ENCODE assay signal across 1 cellular context in the genomic region with DNA sequence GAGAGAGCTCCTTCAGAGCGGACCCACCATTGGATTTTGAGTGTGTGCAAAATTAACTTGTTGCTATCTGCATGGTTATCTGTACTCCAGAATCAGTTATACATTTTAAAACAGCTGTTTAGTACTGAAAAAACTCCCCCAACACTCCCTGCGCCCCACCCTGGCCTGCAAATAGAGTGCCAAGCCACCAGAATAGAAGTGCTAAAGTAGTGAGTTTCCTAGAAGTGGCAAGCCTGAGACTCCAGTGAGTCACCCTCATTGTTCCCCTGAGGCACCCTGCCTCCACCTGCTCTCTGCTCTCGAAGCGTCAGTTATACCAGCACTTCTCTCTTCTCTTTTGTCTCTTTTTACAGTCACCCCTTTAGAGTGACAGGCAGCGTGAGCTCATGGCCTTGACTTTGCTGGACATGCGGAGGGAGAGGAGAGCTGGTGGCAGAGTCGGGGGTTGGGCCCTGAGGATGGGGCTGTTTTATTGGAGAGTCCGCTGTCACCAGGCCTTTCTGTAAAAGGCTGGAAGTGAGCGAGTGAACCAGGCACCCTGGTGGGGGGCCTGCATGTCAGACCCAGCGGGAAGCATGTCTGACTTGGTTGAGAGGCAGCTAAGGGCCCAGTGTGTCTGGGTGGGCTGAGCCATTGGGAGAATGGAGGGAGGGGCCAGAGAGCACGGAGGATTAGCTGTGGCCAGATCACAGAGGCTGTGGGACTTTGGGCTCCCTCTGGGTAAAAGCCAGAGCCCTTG.
TF ChIP-seq lines count a peak whose summit lies in the region.

No MANE protein-coding gene starts in this region.

TF ChIP-seq in HepG2, 621 proteins besides CTCF, POLR2A, EP300 and RAD21 (continued from another document and continues in another):
- TF ChIP-seq, protein P1, sequence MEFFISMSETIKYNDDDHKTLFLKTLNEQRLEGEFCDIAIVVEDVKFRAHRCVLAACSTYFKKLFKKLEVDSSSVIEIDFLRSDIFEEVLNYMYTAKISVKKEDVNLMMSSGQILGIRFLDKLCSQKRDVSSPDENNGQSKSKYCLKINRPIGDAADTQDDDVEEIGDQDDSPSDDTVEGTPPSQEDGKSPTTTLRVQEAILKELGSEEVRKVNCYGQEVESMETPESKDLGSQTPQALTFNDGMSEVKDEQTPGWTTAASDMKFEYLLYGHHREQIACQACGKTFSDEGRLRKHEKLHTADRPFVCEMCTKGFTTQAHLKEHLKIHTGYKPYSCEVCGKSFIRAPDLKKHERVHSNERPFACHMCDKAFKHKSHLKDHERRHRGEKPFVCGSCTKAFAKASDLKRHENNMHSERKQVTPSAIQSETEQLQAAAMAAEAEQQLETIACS (CRISPR knock-in tag; IDR thresholded peaks at IDR 0.05): no peak
- TF ChIP-seq, protein P2, sequence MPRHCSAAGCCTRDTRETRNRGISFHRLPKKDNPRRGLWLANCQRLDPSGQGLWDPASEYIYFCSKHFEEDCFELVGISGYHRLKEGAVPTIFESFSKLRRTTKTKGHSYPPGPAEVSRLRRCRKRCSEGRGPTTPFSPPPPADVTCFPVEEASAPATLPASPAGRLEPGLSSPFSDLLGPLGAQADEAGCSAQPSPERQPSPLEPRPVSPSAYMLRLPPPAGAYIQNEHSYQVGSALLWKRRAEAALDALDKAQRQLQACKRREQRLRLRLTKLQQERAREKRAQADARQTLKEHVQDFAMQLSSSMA (CRISPR knock-in tag; IDR thresholded peaks at IDR 0.05): no peak
- no peak for TF ChIP-seq NAIF1 (CRISPR knock-in tag; IDR thresholded peaks at IDR 0.05; ENCODE audit: borderline replicate concordance)
- TF ChIP-seq ZFP36L2 (CRISPR knock-in tag; IDR thresholded peaks at IDR 0.05): no peak
- TF ChIP-seq, protein P3, sequence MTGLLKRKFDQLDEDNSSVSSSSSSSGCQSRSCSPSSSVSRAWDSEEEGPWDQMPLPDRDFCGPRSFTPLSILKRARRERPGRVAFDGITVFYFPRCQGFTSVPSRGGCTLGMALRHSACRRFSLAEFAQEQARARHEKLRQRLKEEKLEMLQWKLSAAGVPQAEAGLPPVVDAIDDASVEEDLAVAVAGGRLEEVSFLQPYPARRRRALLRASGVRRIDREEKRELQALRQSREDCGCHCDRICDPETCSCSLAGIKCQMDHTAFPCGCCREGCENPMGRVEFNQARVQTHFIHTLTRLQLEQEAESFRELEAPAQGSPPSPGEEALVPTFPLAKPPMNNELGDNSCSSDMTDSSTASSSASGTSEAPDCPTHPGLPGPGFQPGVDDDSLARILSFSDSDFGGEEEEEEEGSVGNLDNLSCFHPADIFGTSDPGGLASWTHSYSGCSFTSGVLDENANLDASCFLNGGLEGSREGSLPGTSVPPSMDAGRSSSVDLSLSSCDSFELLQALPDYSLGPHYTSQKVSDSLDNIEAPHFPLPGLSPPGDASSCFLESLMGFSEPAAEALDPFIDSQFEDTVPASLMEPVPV (CRISPR knock-in tag; IDR thresholded peaks at IDR 0.05): no peak
- no peak for TF ChIP-seq NFE2 (CRISPR knock-in tag; IDR thresholded peaks at IDR 0.05)
- TF ChIP-seq ZNF446 (CRISPR knock-in tag; IDR thresholded peaks at IDR 0.05): no peak
- TF ChIP-seq, protein P4, sequence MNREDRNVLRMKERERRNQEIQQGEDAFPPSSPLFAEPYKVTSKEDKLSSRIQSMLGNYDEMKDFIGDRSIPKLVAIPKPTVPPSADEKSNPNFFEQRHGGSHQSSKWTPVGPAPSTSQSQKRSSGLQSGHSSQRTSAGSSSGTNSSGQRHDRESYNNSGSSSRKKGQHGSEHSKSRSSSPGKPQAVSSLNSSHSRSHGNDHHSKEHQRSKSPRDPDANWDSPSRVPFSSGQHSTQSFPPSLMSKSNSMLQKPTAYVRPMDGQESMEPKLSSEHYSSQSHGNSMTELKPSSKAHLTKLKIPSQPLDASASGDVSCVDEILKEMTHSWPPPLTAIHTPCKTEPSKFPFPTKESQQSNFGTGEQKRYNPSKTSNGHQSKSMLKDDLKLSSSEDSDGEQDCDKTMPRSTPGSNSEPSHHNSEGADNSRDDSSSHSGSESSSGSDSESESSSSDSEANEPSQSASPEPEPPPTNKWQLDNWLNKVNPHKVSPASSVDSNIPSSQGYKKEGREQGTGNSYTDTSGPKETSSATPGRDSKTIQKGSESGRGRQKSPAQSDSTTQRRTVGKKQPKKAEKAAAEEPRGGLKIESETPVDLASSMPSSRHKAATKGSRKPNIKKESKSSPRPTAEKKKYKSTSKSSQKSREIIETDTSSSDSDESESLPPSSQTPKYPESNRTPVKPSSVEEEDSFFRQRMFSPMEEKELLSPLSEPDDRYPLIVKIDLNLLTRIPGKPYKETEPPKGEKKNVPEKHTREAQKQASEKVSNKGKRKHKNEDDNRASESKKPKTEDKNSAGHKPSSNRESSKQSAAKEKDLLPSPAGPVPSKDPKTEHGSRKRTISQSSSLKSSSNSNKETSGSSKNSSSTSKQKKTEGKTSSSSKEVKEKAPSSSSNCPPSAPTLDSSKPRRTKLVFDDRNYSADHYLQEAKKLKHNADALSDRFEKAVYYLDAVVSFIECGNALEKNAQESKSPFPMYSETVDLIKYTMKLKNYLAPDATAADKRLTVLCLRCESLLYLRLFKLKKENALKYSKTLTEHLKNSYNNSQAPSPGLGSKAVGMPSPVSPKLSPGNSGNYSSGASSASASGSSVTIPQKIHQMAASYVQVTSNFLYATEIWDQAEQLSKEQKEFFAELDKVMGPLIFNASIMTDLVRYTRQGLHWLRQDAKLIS (CRISPR knock-in tag; IDR thresholded peaks at IDR 0.05): no peak
- TF ChIP-seq, protein P5, sequence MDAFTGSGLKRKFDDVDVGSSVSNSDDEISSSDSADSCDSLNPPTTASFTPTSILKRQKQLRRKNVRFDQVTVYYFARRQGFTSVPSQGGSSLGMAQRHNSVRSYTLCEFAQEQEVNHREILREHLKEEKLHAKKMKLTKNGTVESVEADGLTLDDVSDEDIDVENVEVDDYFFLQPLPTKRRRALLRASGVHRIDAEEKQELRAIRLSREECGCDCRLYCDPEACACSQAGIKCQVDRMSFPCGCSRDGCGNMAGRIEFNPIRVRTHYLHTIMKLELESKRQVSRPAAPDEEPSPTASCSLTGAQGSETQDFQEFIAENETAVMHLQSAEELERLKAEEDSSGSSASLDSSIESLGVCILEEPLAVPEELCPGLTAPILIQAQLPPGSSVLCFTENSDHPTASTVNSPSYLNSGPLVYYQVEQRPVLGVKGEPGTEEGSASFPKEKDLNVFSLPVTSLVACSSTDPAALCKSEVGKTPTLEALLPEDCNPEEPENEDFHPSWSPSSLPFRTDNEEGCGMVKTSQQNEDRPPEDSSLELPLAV (CRISPR knock-in tag; conservative IDR thresholded peaks at IDR 0.05; ENCODE audit: low read depth): no peak
- no peak for TF ChIP-seq ZNF160 (CRISPR knock-in tag; IDR thresholded peaks at IDR 0.05)
- no peak for TF ChIP-seq CEBPG (CRISPR knock-in tag; IDR thresholded peaks at IDR 0.05)
- no peak for TF ChIP-seq SAFB2 (CRISPR knock-in tag; IDR thresholded peaks at IDR 0.05; ENCODE audit: borderline replicate concordance, low read depth)
- no peak for TF ChIP-seq SRSF1 (optimal IDR thresholded peaks at IDR 0.05; ENCODE audit: low read depth, low read length)
- no peak for TF ChIP-seq ZSCAN31 (CRISPR knock-in tag; IDR thresholded peaks at IDR 0.05; ENCODE audit: low read depth)
- peak; percentile 73 for TF ChIP-seq MXD4 (CRISPR knock-in tag; IDR thresholded peaks at IDR 0.05)
- TF ChIP-seq ZNF724P (CRISPR knock-in tag; IDR thresholded peaks at IDR 0.05; ENCODE audit: borderline replicate concordance): 0 out of 2 replicates have a peak, but pooled peaks have one; percentile 59
- TF ChIP-seq NBN (conservative IDR thresholded peaks at IDR 0.05): no peak
- TF ChIP-seq, protein P6, sequence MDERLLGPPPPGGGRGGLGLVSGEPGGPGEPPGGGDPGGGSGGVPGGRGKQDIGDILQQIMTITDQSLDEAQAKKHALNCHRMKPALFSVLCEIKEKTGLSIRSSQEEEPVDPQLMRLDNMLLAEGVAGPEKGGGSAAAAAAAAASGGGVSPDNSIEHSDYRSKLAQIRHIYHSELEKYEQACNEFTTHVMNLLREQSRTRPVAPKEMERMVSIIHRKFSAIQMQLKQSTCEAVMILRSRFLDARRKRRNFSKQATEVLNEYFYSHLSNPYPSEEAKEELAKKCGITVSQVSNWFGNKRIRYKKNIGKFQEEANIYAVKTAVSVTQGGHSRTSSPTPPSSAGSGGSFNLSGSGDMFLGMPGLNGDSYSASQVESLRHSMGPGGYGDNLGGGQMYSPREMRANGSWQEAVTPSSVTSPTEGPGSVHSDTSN (CRISPR knock-in tag; IDR thresholded peaks at IDR 0.05): peak; percentile 71
- TF ChIP-seq, protein P7, sequence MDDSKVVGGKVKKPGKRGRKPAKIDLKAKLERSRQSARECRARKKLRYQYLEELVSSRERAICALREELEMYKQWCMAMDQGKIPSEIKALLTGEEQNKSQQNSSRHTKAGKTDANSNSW (CRISPR knock-in tag; IDR thresholded peaks at IDR 0.05; ENCODE audit: borderline replicate concordance): no peak
- peak; percentile 26; the same call in 1 of the 2 replicates for TF ChIP-seq RXRB (CRISPR knock-in tag; IDR thresholded peaks at IDR 0.05; ENCODE audit: borderline replicate concordance)
- TF ChIP-seq, protein P8, sequence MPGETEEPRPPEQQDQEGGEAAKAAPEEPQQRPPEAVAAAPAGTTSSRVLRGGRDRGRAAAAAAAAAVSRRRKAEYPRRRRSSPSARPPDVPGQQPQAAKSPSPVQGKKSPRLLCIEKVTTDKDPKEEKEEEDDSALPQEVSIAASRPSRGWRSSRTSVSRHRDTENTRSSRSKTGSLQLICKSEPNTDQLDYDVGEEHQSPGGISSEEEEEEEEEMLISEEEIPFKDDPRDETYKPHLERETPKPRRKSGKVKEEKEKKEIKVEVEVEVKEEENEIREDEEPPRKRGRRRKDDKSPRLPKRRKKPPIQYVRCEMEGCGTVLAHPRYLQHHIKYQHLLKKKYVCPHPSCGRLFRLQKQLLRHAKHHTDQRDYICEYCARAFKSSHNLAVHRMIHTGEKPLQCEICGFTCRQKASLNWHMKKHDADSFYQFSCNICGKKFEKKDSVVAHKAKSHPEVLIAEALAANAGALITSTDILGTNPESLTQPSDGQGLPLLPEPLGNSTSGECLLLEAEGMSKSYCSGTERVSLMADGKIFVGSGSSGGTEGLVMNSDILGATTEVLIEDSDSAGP (CRISPR knock-in tag; IDR thresholded peaks at IDR 0.05; ENCODE audit: borderline replicate concordance): 0 out of 2 replicates have a peak, but pooled peaks have one; percentile 22
- no peak for TF ChIP-seq ZNF766 (CRISPR knock-in tag; IDR thresholded peaks at IDR 0.05; ENCODE audit: borderline replicate concordance)
- TF ChIP-seq, protein P9, sequence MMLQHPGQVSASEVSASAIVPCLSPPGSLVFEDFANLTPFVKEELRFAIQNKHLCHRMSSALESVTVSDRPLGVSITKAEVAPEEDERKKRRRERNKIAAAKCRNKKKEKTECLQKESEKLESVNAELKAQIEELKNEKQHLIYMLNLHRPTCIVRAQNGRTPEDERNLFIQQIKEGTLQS (CRISPR knock-in tag; IDR thresholded peaks at IDR 0.05): peak; percentile 44; the same call in 1 of the 2 replicates
- TF ChIP-seq ZNF773 (CRISPR knock-in tag; IDR thresholded peaks at IDR 0.05; ENCODE audit: borderline replicate concordance): no peak
- no peak for TF ChIP-seq ZNF33A (CRISPR knock-in tag; IDR thresholded peaks at IDR 0.05; ENCODE audit: borderline replicate concordance)
- TF ChIP-seq, protein P10, sequence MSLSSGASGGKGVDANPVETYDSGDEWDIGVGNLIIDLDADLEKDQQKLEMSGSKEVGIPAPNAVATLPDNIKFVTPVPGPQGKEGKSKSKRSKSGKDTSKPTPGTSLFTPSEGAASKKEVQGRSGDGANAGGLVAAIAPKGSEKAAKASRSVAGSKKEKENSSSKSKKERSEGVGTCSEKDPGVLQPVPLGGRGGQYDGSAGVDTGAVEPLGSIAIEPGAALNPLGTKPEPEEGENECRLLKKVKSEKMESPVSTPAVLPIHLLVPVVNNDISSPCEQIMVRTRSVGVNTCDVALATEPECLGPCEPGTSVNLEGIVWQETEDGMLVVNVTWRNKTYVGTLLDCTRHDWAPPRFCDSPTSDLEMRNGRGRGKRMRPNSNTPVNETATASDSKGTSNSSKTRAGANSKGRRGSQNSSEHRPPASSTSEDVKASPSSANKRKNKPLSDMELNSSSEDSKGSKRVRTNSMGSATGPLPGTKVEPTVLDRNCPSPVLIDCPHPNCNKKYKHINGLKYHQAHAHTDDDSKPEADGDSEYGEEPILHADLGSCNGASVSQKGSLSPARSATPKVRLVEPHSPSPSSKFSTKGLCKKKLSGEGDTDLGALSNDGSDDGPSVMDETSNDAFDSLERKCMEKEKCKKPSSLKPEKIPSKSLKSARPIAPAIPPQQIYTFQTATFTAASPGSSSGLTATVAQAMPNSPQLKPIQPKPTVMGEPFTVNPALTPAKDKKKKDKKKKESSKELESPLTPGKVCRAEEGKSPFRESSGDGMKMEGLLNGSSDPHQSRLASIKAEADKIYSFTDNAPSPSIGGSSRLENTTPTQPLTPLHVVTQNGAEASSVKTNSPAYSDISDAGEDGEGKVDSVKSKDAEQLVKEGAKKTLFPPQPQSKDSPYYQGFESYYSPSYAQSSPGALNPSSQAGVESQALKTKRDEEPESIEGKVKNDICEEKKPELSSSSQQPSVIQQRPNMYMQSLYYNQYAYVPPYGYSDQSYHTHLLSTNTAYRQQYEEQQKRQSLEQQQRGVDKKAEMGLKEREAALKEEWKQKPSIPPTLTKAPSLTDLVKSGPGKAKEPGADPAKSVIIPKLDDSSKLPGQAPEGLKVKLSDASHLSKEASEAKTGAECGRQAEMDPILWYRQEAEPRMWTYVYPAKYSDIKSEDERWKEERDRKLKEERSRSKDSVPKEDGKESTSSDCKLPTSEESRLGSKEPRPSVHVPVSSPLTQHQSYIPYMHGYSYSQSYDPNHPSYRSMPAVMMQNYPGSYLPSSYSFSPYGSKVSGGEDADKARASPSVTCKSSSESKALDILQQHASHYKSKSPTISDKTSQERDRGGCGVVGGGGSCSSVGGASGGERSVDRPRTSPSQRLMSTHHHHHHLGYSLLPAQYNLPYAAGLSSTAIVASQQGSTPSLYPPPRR (CRISPR knock-in tag; IDR thresholded peaks at IDR 0.05; ENCODE audit: borderline replicate concordance): no peak
- peak; percentile 33; the same call in 1 of the 2 replicates for TF ChIP-seq ZBTB20 (CRISPR knock-in tag; IDR thresholded peaks at IDR 0.05; ENCODE audit: borderline replicate concordance, low read depth)
- no peak for TF ChIP-seq PTBP1 (IDR thresholded peaks at IDR 0.05; ENCODE audit: low read depth, low read length, poor library complexity, severe bottlenecking)
- peak; percentile 94 for TF ChIP-seq BCL6 (CRISPR knock-in tag; IDR thresholded peaks at IDR 0.05)
- TF ChIP-seq, protein P11, sequence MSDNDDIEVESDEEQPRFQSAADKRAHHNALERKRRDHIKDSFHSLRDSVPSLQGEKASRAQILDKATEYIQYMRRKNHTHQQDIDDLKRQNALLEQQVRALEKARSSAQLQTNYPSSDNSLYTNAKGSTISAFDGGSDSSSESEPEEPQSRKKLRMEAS (IDR thresholded peaks at IDR 0.05): peak; percentile 66; the same call in 1 of the 2 replicates
- no peak for TF ChIP-seq ZNF431 (CRISPR knock-in tag; IDR thresholded peaks at IDR 0.05; ENCODE audit: borderline replicate concordance, low read depth)
- peak; percentile 12; the same call in 1 of the 2 replicates for TF ChIP-seq ZMYM3 (CRISPR knock-in tag; IDR thresholded peaks at IDR 0.05)
- TF ChIP-seq U2AF2 (IDR thresholded peaks at IDR 0.05; ENCODE audit: low read depth, low read length): no peak
- TF ChIP-seq GABPB1 (CRISPR knock-in tag; IDR thresholded peaks at IDR 0.05): no peak; the same call in 1 of the 2 replicates
